ENCODE assay signal across 18 cellular contexts in genomic region chr17:63543822-63544420, GRCh38. TPM values are rescaled to one million over a fixed set of nuclear protein-coding genes. Genes with fewer than 3 reads are reported as not detected.
"Had no signal": no experiment of that assay in that cellular context is flagged by ENCODE, and none has a peak within 500 bp of the region (broad histone marks: within the 10 kb centered on the region; RNA-seq: fewer than 3 reads in every experiment).

No MANE protein-coding gene starts in this region.

- H3K4me3 ChIP-seq: ascending aorta, breast epithelium, gastroesophageal sphincter, heart right ventricle, tibial nerve had no signal

- H3K4me1 ChIP-seq: ascending aorta, breast epithelium, parathyroid adenoma had no signal

- ATAC-seq: gastroesophageal sphincter; heart right ventricle; stimulated activated naive B cell treated with anti-CD40 and anti-IgM and Interleukin-4, amounts not matched to agents 10 μg/mL and 1 μg/mL and 100 μg/mL, for 72 hours; T-helper 17 cell had no signal

- H3K27ac Mint-ChIP-seq: activated naive CD4-positive, alpha-beta T cell treated with anti-CD3 and anti-CD28 coated beads, Interleukin-2, amount 10 ng/mL, durations not matched to agents 7 days and 5 days; dendritic cell treated with granulocyte-macrophage colony-stimulating factor and Interleukin-4, amounts not matched to agents 40 ng/mL and 50 ng/mL, for 4 days; stimulated activated naive B cell treated with anti-CD40 and anti-IgM and Interleukin-4, amounts not matched to agents 10 μg/mL and 1 μg/mL and 100 μg/mL, for 72 hours; T-helper 17 cell had no signal

- H3K9ac ChIP-seq: parathyroid adenoma had no signal

- H3K9me3 Mint-ChIP-seq: activated naive CD4-positive, alpha-beta T cell treated with anti-CD3 and anti-CD28 coated beads, Interleukin-2, amount 10 ng/mL, durations not matched to agents 7 days and 5 days; dendritic cell treated with granulocyte-macrophage colony-stimulating factor and Interleukin-4, amounts not matched to agents 40 ng/mL and 50 ng/mL, for 4 days; naive B cell; stimulated activated naive B cell treated with anti-CD40 and anti-IgM and Interleukin-4, amounts not matched to agents 10 μg/mL and 1 μg/mL and 100 μg/mL, for 72 hours had no signal

- H3K27me3 ChIP-seq: ascending aorta had no signal

- H3K27ac ChIP-seq: ascending aorta, breast epithelium, gastroesophageal sphincter, heart right ventricle, parathyroid adenoma, tibial nerve, WERI-Rb-1 had no signal

- H3K36me3 Mint-ChIP-seq: activated naive CD4-positive, alpha-beta T cell treated with anti-CD3 and anti-CD28 coated beads, Interleukin-2, amount 10 ng/mL, durations not matched to agents 7 days and 5 days; naive B cell; stimulated activated naive B cell treated with anti-CD40 and anti-IgM and Interleukin-4, amounts not matched to agents 10 μg/mL and 1 μg/mL and 100 μg/mL, for 72 hours had no signal

- H3K4me3 Mint-ChIP-seq: activated naive CD4-positive, alpha-beta T cell treated with anti-CD3 and anti-CD28 coated beads, Interleukin-2, amount 10 ng/mL, durations not matched to agents 7 days and 5 days; dendritic cell treated with granulocyte-macrophage colony-stimulating factor and Interleukin-4, amounts not matched to agents 40 ng/mL and 50 ng/mL, for 4 days; naive B cell; stimulated activated naive B cell treated with anti-CD40 and anti-IgM and Interleukin-4, amounts not matched to agents 10 μg/mL and 1 μg/mL and 100 μg/mL, for 72 hours; T-helper 17 cell had no signal

- H3K36me3 ChIP-seq: ascending aorta, breast epithelium, gastroesophageal sphincter, heart right ventricle, tibial nerve had no signal

- H3K4me1 Mint-ChIP-seq: stimulated activated naive B cell treated with anti-CD40 and anti-IgM and Interleukin-4, amounts not matched to agents 10 μg/mL and 1 μg/mL and 100 μg/mL, for 72 hours had no signal

- H3K9me3 ChIP-seq: ascending aorta, breast epithelium, gastroesophageal sphincter, heart right ventricle, tibial nerve had no signal

- DNase-seq: activated CD4-positive, alpha-beta T cell treated with anti-CD3 and anti-CD28 coated beads for 48 hours; activated naive CD4-positive, alpha-beta T cell treated with anti-CD3 and anti-CD28 coated beads, Interleukin-2, amount 10 ng/mL, durations not matched to agents 7 days and 5 days; cerebellar nuclear complex; erythroblast; heart right ventricle; naive B cell; stimulated activated CD4-positive, alpha-beta T cell treated with anti-CD3 and anti-CD28 coated beads, Interleukin-2, amount 100 ng/mL, for 48 hours; stimulated activated naive B cell treated with anti-CD40 and anti-IgM and Interleukin-4, amounts not matched to agents 10 μg/mL and 1 μg/mL and 100 μg/mL, for 72 hours; T-helper 17 cell; WERI-Rb-1 had no signal

RNA-seq across cellular contexts. Expression of gene KCNH6, which starts 20.8 kb away (rescaled TPM):
- total RNA-seq: ascending aorta, breast epithelium, gastroesophageal sphincter, skeletal muscle tissue, subcutaneous adipose tissue, T-helper 17 cell, tibial nerve had no signal
